ENCODE assay signal across 9 cellular contexts in the genomic region with DNA sequence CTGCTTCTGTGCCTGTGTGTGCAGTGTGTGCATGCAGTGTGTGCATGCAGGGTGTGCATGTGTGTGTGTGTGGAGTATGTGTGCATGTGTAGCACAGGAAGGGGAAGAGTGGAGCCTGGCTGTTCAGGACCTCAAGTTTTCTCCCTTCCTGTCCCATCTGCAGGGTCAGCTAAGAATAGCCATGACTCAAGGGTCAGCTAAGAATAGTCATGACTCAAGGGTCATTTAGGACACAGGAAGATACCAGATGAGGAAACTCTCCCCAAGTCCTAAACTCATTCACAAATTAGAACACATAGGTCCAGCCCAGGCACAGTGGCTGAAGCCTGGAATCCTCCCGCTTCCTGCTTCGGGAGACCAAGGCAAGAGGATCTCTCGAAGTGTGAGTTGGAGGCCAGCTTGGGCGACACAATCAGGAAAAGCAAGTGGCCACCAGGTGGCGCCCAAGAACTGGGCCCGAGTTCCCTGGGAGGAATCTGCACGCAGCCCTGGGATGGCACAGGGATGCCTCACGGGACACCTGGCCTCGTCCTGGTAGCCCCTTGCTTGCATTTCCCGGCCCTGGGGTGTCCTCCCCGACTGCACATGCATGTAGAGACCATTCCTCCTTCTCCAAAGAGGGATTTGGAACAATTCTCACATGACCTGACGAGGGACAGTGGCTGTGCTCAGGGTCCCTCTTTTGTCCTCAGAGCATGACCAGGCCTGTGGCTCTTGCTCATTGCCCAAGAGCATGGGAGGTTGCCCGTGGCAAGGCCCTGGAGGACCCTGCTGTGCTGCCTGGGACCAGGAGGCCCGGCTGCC. TPM values are rescaled to one million over a fixed set of nuclear protein-coding genes. Genes with fewer than 3 reads are reported as not detected.
A peak's percentile ranks its signal among the peaks of the same experiment; 100 is the strongest.
DNase-seq lines count a peak whose midpoint lies in the region; ATAC-seq and TF ChIP-seq lines count a peak whose summit lies in the region.
"Had no signal": no experiment of that assay in that cellular context is flagged by ENCODE, and none has a peak within 500 bp of the region (broad histone marks: within the 10 kb centered on the region; RNA-seq: fewer than 3 reads in every experiment).

No MANE protein-coding gene starts in this region.

- H3K27ac ChIP-seq in right atrium auricular region = no peak overlapping the region

- intact Hi-C loops in activated naive CD4-positive, alpha-beta T cell treated with anti-CD3 and anti-CD28 coated beads for 36 hours (cut with micrococcal nuclease) = loop anchor here (1.0 kb wide), 2 partner anchors 19 to 160 kb away; no protein-coding TSS in a partner anchor

- no peaks in the 10 kb centered on the region for H3K9me3 ChIP-seq in right atrium auricular region

- peaks cover 17% of the 10 kb centered on the region for H3K4me1 Mint-ChIP-seq in activated naive CD4-positive, alpha-beta T cell treated with anti-CD3 and anti-CD28 coated beads for 36 hours (ENCODE audit: low read depth)

- H3K36me3 Mint-ChIP-seq in activated naive CD4-positive, alpha-beta T cell treated with anti-CD3 and anti-CD28 coated beads for 36 hours (ENCODE audit: low read depth) = no peaks in the 10 kb centered on the region

- peaks cover 2% of the 10 kb centered on the region for H3K27me3 Mint-ChIP-seq in activated naive CD4-positive, alpha-beta T cell treated with anti-CD3 and anti-CD28 coated beads for 36 hours (ENCODE audit: low read depth)
- H3K27me3 Mint-ChIP-seq: stimulated activated naive CD8-positive, alpha-beta T cell treated with anti-CD3 and anti-CD28 coated beads, Interleukin-15, Interleukin-2, amounts not matched to agents 100 ng/mL and 50 ng/mL, for 24 hours had no signal

- peak; percentile 55 for DNase-seq in AG08396 (ENCODE audit: low spot score)
- peak; percentile 55 for DNase-seq in HuH-7.5 (ENCODE audit: low spot score)
- DNase-seq in SK-MEL-5 (ENCODE audit: low read depth, low spot score) = peak; percentile 78
- DNase-seq in activated naive CD4-positive, alpha-beta T cell treated with anti-CD3 and anti-CD28 coated beads for 36 hours = peak; percentile 87
- no peak for DNase-seq in right atrium auricular region (ENCODE audit: low spot score)
- peak; percentile 79 for DNase-seq in stimulated activated CD4-positive, alpha-beta T cell treated with anti-CD3 and anti-CD28 coated beads, Interleukin-12 subunit alpha, Interleukin-12 subunit beta, amount 100 ng/mL, for 4 hours

- H3K36me3 ChIP-seq in right atrium auricular region = no peaks in the 10 kb centered on the region

- no peak overlapping the region for H3K4me3 ChIP-seq in right atrium auricular region

- ATAC-seq in GM18511 (IDR thresholded peaks at IDR 0.05; ENCODE audit: unreplicated experiment) (peak; percentile 49), HG03571 (IDR thresholded peaks at IDR 0.05; ENCODE audit: unreplicated experiment) (no peak)

- H3K4me1 ChIP-seq in right atrium auricular region = peaks cover 0 to 7% of the 10 kb centered on the region in 2 donors

- in situ Hi-C loops in SK-MEL-5 (cut with HindIII; ENCODE audit: low pct_unique_long_range_greater_than_20kb, low sequenced_read_pairs) = no loop called here

- H3K9me3 Mint-ChIP-seq in activated naive CD4-positive, alpha-beta T cell treated with anti-CD3 and anti-CD28 coated beads for 36 hours = no peaks in the 10 kb centered on the region
- H3K9me3 Mint-ChIP-seq: stimulated activated naive CD8-positive, alpha-beta T cell treated with anti-CD3 and anti-CD28 coated beads, Interleukin-15, Interleukin-2, amounts not matched to agents 100 ng/mL and 50 ng/mL, for 24 hours had no signal

- CTCF ChIA-PET in activated naive CD4-positive, alpha-beta T cell treated with anti-CD3 and anti-CD28 coated beads for 36 hours (lab: Charles Lee) = interaction anchor here (0.5 to 2.6 kb wide), 19 partner anchors 10 to 166 kb away, joined by 3 to 16 read pairs (median 4); no protein-coding TSS in a partner anchor

- H3K27ac Mint-ChIP-seq in activated naive CD4-positive, alpha-beta T cell treated with anti-CD3 and anti-CD28 coated beads for 36 hours = no peak overlapping the region
- H3K27ac Mint-ChIP-seq: stimulated activated naive CD8-positive, alpha-beta T cell treated with anti-CD3 and anti-CD28 coated beads, Interleukin-15, Interleukin-2, amounts not matched to agents 100 ng/mL and 50 ng/mL, for 24 hours had no signal

- TF ChIP-seq CTCF in right atrium auricular region (IDR thresholded peaks at IDR 0.05) = peak; percentile 42 to 79

- no peaks in the 10 kb centered on the region for H3K27me3 ChIP-seq in right atrium auricular region

- H3K4me3 Mint-ChIP-seq in activated naive CD4-positive, alpha-beta T cell treated with anti-CD3 and anti-CD28 coated beads for 36 hours = no peak overlapping the region
- H3K4me3 Mint-ChIP-seq: stimulated activated naive CD8-positive, alpha-beta T cell treated with anti-CD3 and anti-CD28 coated beads, Interleukin-15, Interleukin-2, amounts not matched to agents 100 ng/mL and 50 ng/mL, for 24 hours had no signal

RNA-seq across cellular contexts. Expression of gene VOPP1, which starts 21.4 kb away (rescaled TPM):
- total RNA-seq in SK-MEL-5 (2014; rRNA removed; shearing (Covaris generic)) = 46.5 and 49.9 TPM in 2 replicates
- 45.2 and 59.5 TPM in 2 replicates for polyA plus RNA-seq in SK-MEL-5 (2015; cell fraction: cytosol; rRNA removed)
- 18.4 and 21.6 TPM in 2 replicates for polyA plus RNA-seq in SK-MEL-5 (2015; cell fraction: nucleus; rRNA removed)
- 100 to 1,000 TPM; 100 to 102 TPM for total RNA-seq in activated naive CD4-positive, alpha-beta T cell treated with anti-CD3 and anti-CD28 coated beads for 36 hours
- total RNA-seq in right atrium auricular region = 10 to 100 TPM; 21.4 to 24.1 TPM
